Comparison of ENCODE assay signal across 22 cellular contexts in genomic region chrX:44152867-44153266, GRCh38.
DNase-seq lines count a peak whose midpoint lies in the region; ATAC-seq, FAIRE-seq and TF ChIP-seq lines count a peak whose summit lies in the region.
"Had no signal": no experiment of that assay in that cellular context is flagged by ENCODE, and none has a peak within 500 bp of the region (broad histone marks: within the 10 kb centered on the region; RNA-seq: fewer than 3 reads in every experiment).

No MANE protein-coding gene starts in this region.

- ATAC-seq in pancreas (no peak), GM18861 (IDR thresholded peaks at IDR 0.05; ENCODE audit: unreplicated experiment) (no peak)
- ATAC-seq in activated CD8-positive, alpha-beta T cell treated with anti-CD3 and anti-CD28 coated beads, Interleukin-2, amount 10 ng/mL, durations not matched to agents 7 days and 5 days: no peak
- ATAC-seq: HCT116 had no signal

- H3K36me3 Mint-ChIP-seq in activated CD8-positive, alpha-beta T cell treated with anti-CD3 and anti-CD28 coated beads, Interleukin-2, amount 10 ng/mL, durations not matched to agents 7 days and 5 days (ENCODE audit: low read depth): no peaks in the 10 kb centered on the region
- H3K36me3 Mint-ChIP-seq: type B pancreatic cell had no signal

- no peak overlapping the region for H3K4me3 Mint-ChIP-seq in activated CD8-positive, alpha-beta T cell treated with anti-CD3 and anti-CD28 coated beads, Interleukin-2, amount 10 ng/mL, durations not matched to agents 7 days and 5 days
- H3K4me3 Mint-ChIP-seq: type B pancreatic cell had no signal

- H3K4me3 ChIP-seq in pancreas: no peak overlapping the region
- H3K4me3 ChIP-seq: esophagus squamous epithelium, stomach had no signal

- H3K27ac ChIP-seq in RWPE1 (no peak overlapping the region), pancreas (no peak overlapping the region)
- H3K27ac ChIP-seq: esophagus squamous epithelium, stomach had no signal

- peaks cover 0 to 8% (median 2%) of the 10 kb centered on the region in 4 donors for H3K27me3 ChIP-seq in pancreas
- H3K27me3 ChIP-seq: BE2C, esophagus squamous epithelium, stomach had no signal

- peak; percentile 87 for FAIRE-seq in pancreas (lab: Jason Lieb, UNC)
- FAIRE-seq: HTR-8/SVneo, RCC 7860 had no signal

- H3K4me1 Mint-ChIP-seq in activated CD8-positive, alpha-beta T cell treated with anti-CD3 and anti-CD28 coated beads, Interleukin-2, amount 10 ng/mL, durations not matched to agents 7 days and 5 days (ENCODE audit: low read depth): no peaks in the 10 kb centered on the region

- H3K9me3 Mint-ChIP-seq in activated CD8-positive, alpha-beta T cell treated with anti-CD3 and anti-CD28 coated beads, Interleukin-2, amount 10 ng/mL, durations not matched to agents 7 days and 5 days (ENCODE audit: insufficient read depth): no peaks in the 10 kb centered on the region
- H3K9me3 Mint-ChIP-seq: type B pancreatic cell had no signal

- DNase-seq in HCEC 1CT (peak; percentile 6), RWPE1 (ENCODE audit: low spot score) (peak; percentile 49), fibroblast of gingiva (ENCODE audit: low read depth) (peak; percentile 38), pancreas (no peak), superior temporal gyrus (ENCODE audit: extremely low spot score) (no peak)
- DNase-seq in activated CD8-positive, alpha-beta T cell treated with anti-CD3 and anti-CD28 coated beads, Interleukin-2, amount 10 ng/mL, durations not matched to agents 7 days and 5 days: no peak
- DNase-seq: activated CD4-positive, alpha-beta T cell treated with anti-CD3 and anti-CD28 coated beads, Interleukin-2, amount 50 U/mL, for 48 hours; amygdala; BE2C; Caco-2; cerebellar nuclear complex; effector memory CD4-positive, alpha-beta T cell; esophagus squamous epithelium; NCI-H146; nucleus accumbens; SK-N-SH; stomach had no signal

- H3K27me3 Mint-ChIP-seq in activated CD8-positive, alpha-beta T cell treated with anti-CD3 and anti-CD28 coated beads, Interleukin-2, amount 10 ng/mL, durations not matched to agents 7 days and 5 days (ENCODE audit: low read depth): no peaks in the 10 kb centered on the region
- H3K27me3 Mint-ChIP-seq: type B pancreatic cell had no signal

- H3K27ac Mint-ChIP-seq in activated CD8-positive, alpha-beta T cell treated with anti-CD3 and anti-CD28 coated beads, Interleukin-2, amount 10 ng/mL, durations not matched to agents 7 days and 5 days: no peak overlapping the region
- H3K27ac Mint-ChIP-seq: type B pancreatic cell had no signal

- 72 to 86% methylated on average over 1 of the region's 1 CpG for WGBS in pancreas, 2 donors

- intact Hi-C loops in pancreas (cut with DNase I): no loop called here

- TF ChIP-seq CTCF in RWPE1 (conservative IDR thresholded peaks at IDR 0.05; ENCODE audit: low read depth) (no peak), pancreas (IDR thresholded peaks at IDR 0.05) (no peak)

- POLR2A ChIA-PET in RWPE1 (lab: Yijun Ruan, JAX; ENCODE audit: low non-redundant PET): no interaction called here
- POLR2A ChIA-PET in activated CD8-positive, alpha-beta T cell treated with anti-CD3 and anti-CD28 coated beads, Interleukin-2, amount 10 ng/mL, durations not matched to agents 7 days and 5 days (lab: Charles Lee): no interaction called here

- H3K4me1 ChIP-seq in pancreas: no peaks in the 10 kb centered on the region
- H3K4me1 ChIP-seq: Caco-2, esophagus squamous epithelium, stomach had no signal

- no peaks in the 10 kb centered on the region for H3K36me3 ChIP-seq in pancreas
- H3K36me3 ChIP-seq: BE2C, esophagus squamous epithelium, stomach had no signal

- H3K9me3 ChIP-seq in pancreas: no peaks in the 10 kb centered on the region
- H3K9me3 ChIP-seq: BE2C, Caco-2, esophagus squamous epithelium, SK-N-SH, stomach had no signal

- CTCF ChIA-PET in RWPE1 (lab: Yijun Ruan, JAX): no interaction called here
- CTCF ChIA-PET in activated CD8-positive, alpha-beta T cell treated with anti-CD3 and anti-CD28 coated beads, Interleukin-2, amount 10 ng/mL, durations not matched to agents 7 days and 5 days (lab: Charles Lee): no interaction called here

Comparison
In these comparisons a context has a peak if more than half of its experiments do, and no peak if none do; other contexts are left out.
1. DNase-seq: peak in HCEC 1CT (single experiment), RWPE1 (single experiment) and fibroblast of gingiva (single experiment); none in pancreas (0 of 6), activated CD8-positive, alpha-beta T cell treated with anti-CD3 and anti-CD28 coated beads, Interleukin-2, amount 10 ng/mL, durations not matched to agents 7 days and 5 days (single experiment) and superior temporal gyrus (single experiment).